Comparison of ENCODE assay signal across 35 cellular contexts in genomic region chr12:122590990-122591389, GRCh38.
"Had no signal": no experiment of that assay in that cellular context is flagged by ENCODE, and none has a peak within 500 bp of the region (broad histone marks: within the 10 kb centered on the region; RNA-seq: fewer than 3 reads in every experiment).

No MANE protein-coding gene starts in this region.

- H3K9me3 ChIP-seq: MG63 had no signal

- H3K27me3 ChIP-seq: MG63 had no signal

- DNase-seq: Karpas-422, Kasumi-1, MG63, MM.1S, MV-4-11, NCI-H1048, NCI-H1092, NCI-H1092 treated with DMSO at 0.1 percent for 48 hours, NCI-H1105, NCI-H1105 treated with DMSO at 0.1 percent for 48 hours, NCI-H1417, NCI-H1417 treated with DMSO at 0.1 percent for 48 hours, NCI-H1436, NCI-H1436 treated with DMSO at 0.1 percent for 48 hours, NCI-H146, NCI-H1694, NCI-H1694 treated with DMSO at 0.1 percent for 48 hours, NCI-H187, NCI-H187 treated with DMSO at 0.1 percent for 48 hours, NCI-H1930, NCI-H2029, NCI-H2029 treated with DMSO at 0.1 percent for 48 hours, NCI-H2081, NCI-H2081 treated with DMSO at 0.1 percent for 48 hours, NCI-H2107, NCI-H2171, NCI-H2171 treated with DMSO at 0.1 percent for 48 hours, NCI-H2227 treated with DMSO at 0.1 percent for 48 hours, NCI-H226, NCI-H345, NCI-H446, NCI-H446 treated with DMSO at 0.1 percent for 48 hours, NCI-H510A treated with DMSO at 0.1 percent for 48 hours, NCI-H524, NCI-H524 treated with DMSO at 0.1 percent for 48 hours had no signal

- H3K4me3 ChIP-seq: MG63 had no signal
